Comparison of ENCODE assay signal across 20 cellular contexts in genomic region chr3:31254483-31254882, GRCh38.
A peak's percentile ranks its signal among the peaks of the same experiment; 100 is the strongest.
DNase-seq lines count a peak whose midpoint lies in the region; ATAC-seq lines count a peak whose summit lies in the region.
"Had no signal": no experiment of that assay in that cellular context is flagged by ENCODE, and none has a peak within 500 bp of the region (broad histone marks: within the 10 kb centered on the region; RNA-seq: fewer than 3 reads in every experiment).

No MANE protein-coding gene starts in this region.

- POLR2A ChIA-PET in activated CD4-positive, alpha-beta T cell treated with anti-CD3 and anti-CD28 coated beads, Interleukin-2, amount 10 ng/mL, durations not matched to agents 7 days and 5 days (lab: Charles Lee), result no interaction called here

- no peak overlapping the region for H3K27ac Mint-ChIP-seq in activated CD4-positive, alpha-beta T cell treated with anti-CD3 and anti-CD28 coated beads, Interleukin-2, amount 10 ng/mL, durations not matched to agents 24 days and 14 days
- no peak overlapping the region for H3K27ac Mint-ChIP-seq in activated CD4-positive, alpha-beta T cell treated with anti-CD3 and anti-CD28 coated beads, Interleukin-2, amount 10 ng/mL, durations not matched to agents 7 days and 5 days
- H3K27ac Mint-ChIP-seq in activated naive CD8-positive, alpha-beta T cell treated with anti-CD3 and anti-CD28 coated beads, Interleukin-2, amount 50 U/mL, for 24 hours, result peak overlapping the region; percentile 93

- H3K4me1 Mint-ChIP-seq in activated CD4-positive, alpha-beta T cell treated with anti-CD3 and anti-CD28 coated beads, Interleukin-2, amount 10 ng/mL, durations not matched to agents 24 days and 14 days, result peaks cover 46% of the 10 kb centered on the region
- H3K4me1 Mint-ChIP-seq in activated CD4-positive, alpha-beta T cell treated with anti-CD3 and anti-CD28 coated beads, Interleukin-2, amount 10 ng/mL, durations not matched to agents 7 days and 5 days, result peaks cover 49% of the 10 kb centered on the region
- H3K4me1 Mint-ChIP-seq in activated naive CD8-positive, alpha-beta T cell treated with anti-CD3 and anti-CD28 coated beads, Interleukin-2, amount 50 U/mL, for 24 hours, result peaks cover 47% of the 10 kb centered on the region

- H3K4me3 Mint-ChIP-seq in activated CD4-positive, alpha-beta T cell treated with anti-CD3 and anti-CD28 coated beads, Interleukin-2, amount 10 ng/mL, durations not matched to agents 24 days and 14 days, result peak overlapping the region; percentile 61
- H3K4me3 Mint-ChIP-seq in activated CD4-positive, alpha-beta T cell treated with anti-CD3 and anti-CD28 coated beads, Interleukin-2, amount 10 ng/mL, durations not matched to agents 7 days and 5 days, result no peak overlapping the region
- H3K4me3 Mint-ChIP-seq in activated naive CD8-positive, alpha-beta T cell treated with anti-CD3 and anti-CD28 coated beads, Interleukin-2, amount 50 U/mL, for 24 hours, result no peak overlapping the region

- peaks cover 28% of the 10 kb centered on the region for H3K9me3 Mint-ChIP-seq in activated CD4-positive, alpha-beta T cell treated with anti-CD3 and anti-CD28 coated beads, Interleukin-2, amount 10 ng/mL, durations not matched to agents 24 days and 14 days
- H3K9me3 Mint-ChIP-seq in activated CD4-positive, alpha-beta T cell treated with anti-CD3 and anti-CD28 coated beads, Interleukin-2, amount 10 ng/mL, durations not matched to agents 7 days and 5 days, result peaks cover 46% of the 10 kb centered on the region
- peaks cover 19% of the 10 kb centered on the region for H3K9me3 Mint-ChIP-seq in activated naive CD8-positive, alpha-beta T cell treated with anti-CD3 and anti-CD28 coated beads, Interleukin-2, amount 50 U/mL, for 24 hours

- intact Hi-C loops in activated CD4-positive, alpha-beta T cell treated with anti-CD3 and anti-CD28 coated beads, Interleukin-2, amount 10 ng/mL, durations not matched to agents 24 days and 14 days (cut with micrococcal nuclease), result loop anchor here (5.0 to 10.0 kb wide), 2 partner anchors 123 to 910 kb away; no protein-coding TSS in a partner anchor

- H3K36me3 Mint-ChIP-seq in activated CD4-positive, alpha-beta T cell treated with anti-CD3 and anti-CD28 coated beads, Interleukin-2, amount 10 ng/mL, durations not matched to agents 24 days and 14 days (ENCODE audit: low read depth), result peaks cover 20% of the 10 kb centered on the region
- peaks cover 30% of the 10 kb centered on the region for H3K36me3 Mint-ChIP-seq in activated CD4-positive, alpha-beta T cell treated with anti-CD3 and anti-CD28 coated beads, Interleukin-2, amount 10 ng/mL, durations not matched to agents 7 days and 5 days (ENCODE audit: low read depth)
- peaks cover 7% of the 10 kb centered on the region for H3K36me3 Mint-ChIP-seq in activated naive CD8-positive, alpha-beta T cell treated with anti-CD3 and anti-CD28 coated beads, Interleukin-2, amount 50 U/mL, for 24 hours (ENCODE audit: low read depth)

- no peak for ATAC-seq in activated naive CD8-positive, alpha-beta T cell treated with anti-CD3 and anti-CD28 coated beads, Interleukin-2, amount 50 U/mL, for 24 hours
- no peak for ATAC-seq in GM19397 (IDR thresholded peaks at IDR 0.05; ENCODE audit: unreplicated experiment)
- ATAC-seq: foreskin keratinocyte, K562 had no signal

- no peak for DNase-seq in activated CD4-positive, alpha-beta T cell treated with anti-CD3 and anti-CD28 coated beads, Interleukin-2, amount 10 ng/mL, durations not matched to agents 24 days and 14 days
- DNase-seq in activated CD4-positive, alpha-beta T cell treated with anti-CD3 and anti-CD28 coated beads, Interleukin-2, amount 10 ng/mL, durations not matched to agents 7 days and 5 days, result no peak
- DNase-seq in COR-L47 (lab: John Stamatoyannopoulos, UW), result peak; percentile 53
- DNase-seq in NCI-H69 (lab: John Stamatoyannopoulos, UW), result peak; percentile 65
- no peak for DNase-seq in activated naive CD8-positive, alpha-beta T cell treated with anti-CD3 and anti-CD28 coated beads, Interleukin-2, amount 50 U/mL, for 24 hours
- no peak for DNase-seq in NOMO-1 treated with dmso at 0.1 percent for 144 hours (lab: John Stamatoyannopoulos, UW; ENCODE audit: unreplicated experiment)
- no peak for DNase-seq in stimulated activated CD4-positive, alpha-beta T cell treated with anti-CD3 and anti-CD28 coated beads, Interleukin-4, amount 100 ng/mL, for 4 hours
- DNase-seq: ACHN; Calu3; central memory CD4-positive, alpha-beta T cell; DND-41; foreskin keratinocyte; MG63; NCI-H1436; NCI-H2171 treated with DMSO at 0.1 percent for 48 hours; NCI-H524 treated with DMSO at 0.1 percent for 48 hours; pancreas; SJCRH30 had no signal

- no peaks in the 10 kb centered on the region for H3K27me3 Mint-ChIP-seq in activated CD4-positive, alpha-beta T cell treated with anti-CD3 and anti-CD28 coated beads, Interleukin-2, amount 10 ng/mL, durations not matched to agents 24 days and 14 days
- H3K27me3 Mint-ChIP-seq in activated CD4-positive, alpha-beta T cell treated with anti-CD3 and anti-CD28 coated beads, Interleukin-2, amount 10 ng/mL, durations not matched to agents 7 days and 5 days, result no peaks in the 10 kb centered on the region
- no peaks in the 10 kb centered on the region for H3K27me3 Mint-ChIP-seq in activated naive CD8-positive, alpha-beta T cell treated with anti-CD3 and anti-CD28 coated beads, Interleukin-2, amount 50 U/mL, for 24 hours

- CTCF ChIA-PET in activated CD4-positive, alpha-beta T cell treated with anti-CD3 and anti-CD28 coated beads, Interleukin-2, amount 10 ng/mL, durations not matched to agents 7 days and 5 days (lab: Charles Lee), result interaction anchor here (0.6 to 0.8 kb wide), 3 partner anchors 9 to 494 kb away, joined by 3 read pairs; partner anchors contain the start of gene STT3B

Comparison
In these comparisons a context has a peak if more than half of its experiments do, and no peak if none do; other contexts are left out.
1. DNase-seq: peak in COR-L47 (single experiment) and NCI-H69 (single experiment); none in activated CD4-positive, alpha-beta T cell treated with anti-CD3 and anti-CD28 coated beads, Interleukin-2, amount 10 ng/mL, durations not matched to agents 24 days and 14 days (single experiment), activated CD4-positive, alpha-beta T cell treated with anti-CD3 and anti-CD28 coated beads, Interleukin-2, amount 10 ng/mL, durations not matched to agents 7 days and 5 days (single experiment), activated naive CD8-positive, alpha-beta T cell treated with anti-CD3 and anti-CD28 coated beads, Interleukin-2, amount 50 U/mL, for 24 hours (single experiment), NOMO-1 treated with dmso at 0.1 percent for 144 hours (single experiment) and stimulated activated CD4-positive, alpha-beta T cell treated with anti-CD3 and anti-CD28 coated beads, Interleukin-4, amount 100 ng/mL, for 4 hours (0 of 2).